Comparison of ENCODE assay signal across 1 cellular context in the genomic region with DNA sequence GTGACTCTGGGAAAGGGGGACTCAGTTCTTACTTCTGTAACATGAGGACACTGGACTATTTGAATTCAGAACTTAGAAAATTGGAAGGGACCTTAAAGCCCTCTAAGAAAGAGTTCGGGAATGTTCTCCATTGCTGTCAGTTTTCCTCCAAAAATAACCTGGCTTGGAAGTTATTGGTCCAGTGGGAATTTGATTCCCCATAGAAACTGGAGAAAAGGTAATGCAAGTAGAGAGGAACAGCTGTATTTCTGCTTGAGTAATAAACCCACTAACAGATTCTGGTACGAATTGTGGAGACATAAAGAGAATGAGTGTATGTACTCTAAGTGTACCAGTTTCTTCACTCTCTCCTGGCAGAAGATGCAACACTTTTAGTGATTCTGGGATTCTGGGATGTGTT.
TF ChIP-seq lines count a peak whose summit lies in the region.

No MANE protein-coding gene starts in this region.

TF ChIP-seq in IMR-90, 13 proteins besides CTCF, POLR2A, EP300 and RAD21:
- TF ChIP-seq USF2 (IDR thresholded peaks at IDR 0.05; ENCODE audit: low read depth, low read length) (no peak), MAZ (IDR thresholded peaks at IDR 0.05; ENCODE audit: borderline replicate concordance, low read depth, low read length) (no peak), RFX5 (IDR thresholded peaks at IDR 0.05; ENCODE audit: low read depth, low read length) (no peak), BHLHE40 (IDR thresholded peaks at IDR 0.05; ENCODE audit: low read depth, low read length) (no peak), MAFK (IDR thresholded peaks at IDR 0.05; ENCODE audit: low read depth, low read length) (no peak), ELK1 (IDR thresholded peaks at IDR 0.05; ENCODE audit: borderline replicate concordance, low read depth, low read length) (no peak), RCOR1 (IDR thresholded peaks at IDR 0.05; ENCODE audit: insufficient replicate concordance, low read length) (no peak)
